Comparison of ENCODE assay signal across 8 cellular contexts in the genomic region with DNA sequence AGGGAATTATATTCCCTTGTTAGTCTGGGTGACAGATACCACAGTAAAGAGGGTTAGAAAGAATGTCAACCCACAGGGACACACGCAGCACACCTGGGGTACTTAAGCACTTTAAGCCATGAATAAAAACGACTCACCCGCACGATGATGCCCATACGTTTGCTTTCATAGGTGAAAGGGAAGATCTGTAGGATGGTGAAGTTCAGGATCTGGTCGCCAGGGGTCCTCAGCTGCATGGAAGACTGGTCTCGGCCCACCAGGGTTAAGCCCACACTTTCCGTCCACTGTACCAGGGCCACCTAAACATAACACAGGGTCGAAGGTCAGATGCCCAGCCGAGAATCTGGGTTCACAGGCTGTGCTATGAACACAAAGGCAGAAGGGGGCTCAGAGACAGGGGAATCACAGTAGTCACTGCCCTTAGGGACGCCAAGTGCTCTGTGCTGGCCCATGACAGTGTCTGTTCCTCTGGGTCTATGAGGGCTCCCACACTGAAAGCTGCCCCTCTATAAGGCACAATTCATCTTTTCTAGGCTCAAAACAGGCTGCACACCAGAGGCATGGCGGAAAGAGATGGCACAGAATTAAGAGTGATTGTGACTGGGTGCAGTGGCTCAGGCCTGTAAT.
DNase-seq lines count a peak whose midpoint lies in the region; ATAC-seq and TF ChIP-seq lines count a peak whose summit lies in the region.

No MANE protein-coding gene starts in this region.

- H3K9me3 ChIP-seq in CD4-positive, alpha-beta T cell (ENCODE audit: control insufficient read depth, low read length): no peaks in the 10 kb centered on the region
- H3K9me3 ChIP-seq in esophagus muscularis mucosa: no peaks in the 10 kb centered on the region

- no peaks in the 10 kb centered on the region for H3K36me3 Mint-ChIP-seq in CD4-positive, alpha-beta T cell (ENCODE audit: low read depth)
- no peaks in the 10 kb centered on the region for H3K36me3 Mint-ChIP-seq in natural killer cell treated with Interleukin-12 subunit alpha and Interleukin-12 subunit beta and Interleukin-15 and Interleukin-18, amount 100 ng/mL, for 72 hours

- no peak overlapping the region for H3K4me3 ChIP-seq in H7 (ENCODE audit: insufficient read depth, low read depth, low read length)
- H3K4me3 ChIP-seq in esophagus muscularis mucosa: no peak overlapping the region

- TF ChIP-seq EP300 in esophagus muscularis mucosa (IDR thresholded peaks at IDR 0.05): no peak

- H3K27me3 ChIP-seq in CD4-positive, alpha-beta T cell (ENCODE audit: control insufficient read depth, insufficient read depth, low read length): no peaks in the 10 kb centered on the region
- H3K27me3 ChIP-seq in H7 (ENCODE audit: control insufficient read depth, insufficient read depth, low read length): no peaks in the 10 kb centered on the region
- no peaks in the 10 kb centered on the region for H3K27me3 ChIP-seq in esophagus muscularis mucosa

- POLR2A ChIA-PET in CD4-positive, alpha-beta T cell (lab: Charles Lee): no interaction called here

- 18% methylated on average over 9 of the region's 12 CpGs for WGBS in esophagus muscularis mucosa

- no peak for TF ChIP-seq POLR2A in esophagus muscularis mucosa (IDR thresholded peaks at IDR 0.05; ENCODE audit: low read depth)

- H3K27ac Mint-ChIP-seq in CD4-positive, alpha-beta T cell: no peak overlapping the region
- H3K27ac Mint-ChIP-seq in natural killer cell treated with Interleukin-12 subunit alpha and Interleukin-12 subunit beta and Interleukin-15 and Interleukin-18, amount 100 ng/mL, for 72 hours: peak overlapping the region in 1 of 2 donors; percentile 51

- no peak overlapping the region for H3K4me3 Mint-ChIP-seq in CD4-positive, alpha-beta T cell
- peak overlapping the region; percentile 15 for H3K4me3 Mint-ChIP-seq in natural killer cell treated with Interleukin-12 subunit alpha and Interleukin-12 subunit beta and Interleukin-15 and Interleukin-18, amount 100 ng/mL, for 72 hours

- CTCF ChIA-PET in CD4-positive, alpha-beta T cell (lab: Charles Lee): interaction anchor here (1.6 kb wide), 1 partner anchor 280 kb away, joined by 4 read pairs; no protein-coding TSS in a partner anchor

- H3K9me3 Mint-ChIP-seq in CD4-positive, alpha-beta T cell: no peaks in the 10 kb centered on the region
- no peaks in the 10 kb centered on the region for H3K9me3 Mint-ChIP-seq in natural killer cell treated with Interleukin-12 subunit alpha and Interleukin-12 subunit beta and Interleukin-15 and Interleukin-18, amount 100 ng/mL, for 72 hours

- DNase-seq in CD4-positive, alpha-beta T cell: peak; percentile 15 to 50 (median 28)
- DNase-seq in H7 (peak; percentile 66), NCI-H82 treated with DMSO at 0.1 percent for 48 hours (lab: John Stamatoyannopoulos, UW; ENCODE audit: unreplicated experiment) (peak; percentile 47), esophagus muscularis mucosa (ENCODE audit: extremely low spot score) (no peak), substantia nigra (lab: John Stamatoyannopoulos, UW) (peak in 34 of 49 donors; percentile 2 to 68 (median 21)), putamen (ENCODE audit: low spot score) (no peak)
- DNase-seq in activated CD8-positive, alpha-beta memory T cell treated with anti-CD3 and anti-CD28 coated beads, Interleukin-2, amount 50 U/mL, for 24 hours (ENCODE audit: extremely low read depth): peak; percentile 39
- DNase-seq in natural killer cell treated with Interleukin-12 subunit alpha and Interleukin-12 subunit beta and Interleukin-15 and Interleukin-18, amount 100 ng/mL, for 72 hours (ENCODE audit: low spot score): no peak

- no peaks in the 10 kb centered on the region for H3K4me1 Mint-ChIP-seq in CD4-positive, alpha-beta T cell (ENCODE audit: low read depth)
- H3K4me1 Mint-ChIP-seq in natural killer cell treated with Interleukin-12 subunit alpha and Interleukin-12 subunit beta and Interleukin-15 and Interleukin-18, amount 100 ng/mL, for 72 hours (ENCODE audit: low read depth in 2 of 2): peaks cover 6 to 11% of the 10 kb centered on the region in 2 donors

- H3K4me1 ChIP-seq in esophagus muscularis mucosa: peaks cover 0 to 6% (median 3%) of the 10 kb centered on the region in 4 donors

- TF ChIP-seq CTCF in CD4-positive, alpha-beta T cell (IDR thresholded peaks at IDR 0.05): peak; percentile 52
- TF ChIP-seq CTCF in esophagus muscularis mucosa (IDR thresholded peaks at IDR 0.05): peak; percentile 70 to 84 (median 75)

- intact Hi-C loops in CD4-positive, alpha-beta T cell (cut with DNase I, micrococcal nuclease): loop anchor here (1.0 to 2.0 kb wide), 2 partner anchors 443 to 444 kb away; no protein-coding TSS in a partner anchor
- intact Hi-C loops in esophagus muscularis mucosa (cut with DNase I): loop anchor here (5.0 kb wide), 1 partner anchor 443 kb away; no protein-coding TSS in a partner anchor

- H3K27ac ChIP-seq in CD4-positive, alpha-beta T cell (ENCODE audit: low read depth, low read length): no peak overlapping the region
- H3K27ac ChIP-seq in esophagus muscularis mucosa (replicated peaks in 1 of 4) (no peak overlapping the region), substantia nigra (ENCODE audit: low read depth, low read length, poor library complexity, severe bottlenecking) (no peak overlapping the region)

- peaks cover 8% of the 10 kb centered on the region for H3K27me3 Mint-ChIP-seq in CD4-positive, alpha-beta T cell
- no peaks in the 10 kb centered on the region for H3K27me3 Mint-ChIP-seq in natural killer cell treated with Interleukin-12 subunit alpha and Interleukin-12 subunit beta and Interleukin-15 and Interleukin-18, amount 100 ng/mL, for 72 hours

- H3K36me3 ChIP-seq in H7 (replicated peaks; ENCODE audit: control insufficient read depth, insufficient read depth, low read length) (no peaks in the 10 kb centered on the region), esophagus muscularis mucosa (peaks cover 0 to 46% (median 2%) of the 10 kb centered on the region in 4 donors)

- ATAC-seq in CD4-positive, alpha-beta T cell (ENCODE audit: poor library complexity): no peak
- peak; percentile 67 to 83 for ATAC-seq in natural killer cell treated with Interleukin-12 subunit alpha and Interleukin-12 subunit beta and Interleukin-15 and Interleukin-18, amount 100 ng/mL, for 72 hours

Comparison
In these comparisons a context has a peak if more than half of its experiments do, and no peak if none do; other contexts are left out.
1. DNase-seq: peak in CD4-positive, alpha-beta T cell (10 of 10), H7 (single experiment), NCI-H82 treated with DMSO at 0.1 percent for 48 hours (single experiment), activated CD8-positive, alpha-beta memory T cell treated with anti-CD3 and anti-CD28 coated beads, Interleukin-2, amount 50 U/mL, for 24 hours (single experiment) and substantia nigra (34 of 49); none in esophagus muscularis mucosa (single experiment), natural killer cell treated with Interleukin-12 subunit alpha and Interleukin-12 subunit beta and Interleukin-15 and Interleukin-18, amount 100 ng/mL, for 72 hours (single experiment) and putamen (single experiment).